Comparison of ENCODE assay signal across 30 cellular contexts in genomic region chr11:7651700-7652099, GRCh38. TPM values are rescaled to one million over a fixed set of nuclear protein-coding genes. Genes with fewer than 3 reads are reported as not detected.
A peak's percentile ranks its signal among the peaks of the same experiment; 100 is the strongest.
DNase-seq lines count a peak whose midpoint lies in the region; ATAC-seq and TF ChIP-seq lines count a peak whose summit lies in the region.
"Had no signal": no experiment of that assay in that cellular context is flagged by ENCODE, and none has a peak within 500 bp of the region (broad histone marks: within the 10 kb centered on the region; RNA-seq: fewer than 3 reads in every experiment).

No MANE protein-coding gene starts in this region.

- H3K4me3 Mint-ChIP-seq in stimulated activated memory B cell treated with anti-CD40 and anti-IgM and Interleukin-4, amounts not matched to agents 10 μg/mL and 1 μg/mL and 100 μg/mL, for 72 hours: no peak overlapping the region
- H3K4me3 Mint-ChIP-seq: activated T-helper 1 cell treated with anti-CD3 and anti-CD28 coated beads, Interleukin-12 subunit alpha, Interleukin-12 subunit beta, Interleukin-2, Interleukin-4 antibody, amounts not matched to agents 30 ng/mL and 10 ng/mL and 1 ng/mL, durations not matched to agents 14 hours and 24 hours and 36 hours; natural killer cell treated with Interleukin-12 subunit alpha and Interleukin-12 subunit beta and Interleukin-15 and Interleukin-18, amount 100 ng/mL, for 72 hours; T-helper 1 cell treated with Interleukin-12 subunit alpha and Interleukin-12 subunit beta and Interleukin-4 antibody, amounts not matched to agents 30 μg/mL and 1 μg/mL, for 36 hours had no signal

- TF ChIP-seq CTCF in left ventricle myocardium inferior (IDR thresholded peaks at IDR 0.05; ENCODE audit: borderline replicate concordance) (no peak), tibial artery (IDR thresholded peaks at IDR 0.05) (no peak)

- WGBS in right cardiac atrium: 85% methylated on average over 9 of the region's 9 CpGs

- no peak overlapping the region for H3K27ac Mint-ChIP-seq in stimulated activated memory B cell treated with anti-CD40 and anti-IgM and Interleukin-4, amounts not matched to agents 10 μg/mL and 1 μg/mL and 100 μg/mL, for 72 hours
- H3K27ac Mint-ChIP-seq: activated T-helper 1 cell treated with anti-CD3 and anti-CD28 coated beads, Interleukin-12 subunit alpha, Interleukin-12 subunit beta, Interleukin-2, Interleukin-4 antibody, amounts not matched to agents 30 ng/mL and 10 ng/mL and 1 ng/mL, durations not matched to agents 14 hours and 24 hours and 36 hours; natural killer cell treated with Interleukin-12 subunit alpha and Interleukin-12 subunit beta and Interleukin-15 and Interleukin-18, amount 100 ng/mL, for 72 hours; T-helper 1 cell treated with Interleukin-12 subunit alpha and Interleukin-12 subunit beta and Interleukin-4 antibody, amounts not matched to agents 30 μg/mL and 1 μg/mL, for 36 hours had no signal

- DNase-seq in right cardiac atrium (peak in 2 of 3 donors; percentile 65 to 81), left ventricle myocardium inferior (no peak), foreskin melanocyte (peak; percentile 64), nucleus accumbens (lab: John Stamatoyannopoulos, UW) (peak in 53 of 56 donors; percentile 28 to 85 (median 72)), UCSD-AML1 (lab: John Stamatoyannopoulos, UW; ENCODE audit: unreplicated experiment) (no peak), tibial artery (no peak)
- DNase-seq in stimulated activated naive CD8-positive, alpha-beta T cell treated with anti-CD3 and anti-CD28 coated beads, Interleukin-15, Interleukin-2, amounts not matched to agents 100 U/mL and 50 U/mL, for 24 hours: no peak
- DNase-seq: activated CD4-positive, alpha-beta T cell treated with anti-CD3 and anti-CD28 coated beads for 4 hours; activated naive CD4-positive, alpha-beta T cell treated with anti-CD3 and anti-CD28 coated beads, Interleukin-2, amount 50 U/mL, for 16 hours; Calu3; central memory CD4-positive, alpha-beta T cell; DND-41; KG1; NCI-H1417 treated with DMSO at 0.1 percent for 48 hours; NCI-H510A; NK-92 treated with Interleukin-12 subunit alpha and Interleukin-12 subunit beta, amount 100 ng/mL, for 24 hours; stimulated activated CD4-positive, alpha-beta T cell treated with anti-CD3 and anti-CD28 coated beads, Interleukin-15, amount 100 ng/mL, for 24 hours had no signal

- peaks cover 75% of the 10 kb centered on the region for H3K36me3 Mint-ChIP-seq in stimulated activated memory B cell treated with anti-CD40 and anti-IgM and Interleukin-4, amounts not matched to agents 10 μg/mL and 1 μg/mL and 100 μg/mL, for 72 hours

- H3K36me3 ChIP-seq in left ventricle myocardium inferior: peaks cover 68% of the 10 kb centered on the region
- H3K36me3 ChIP-seq in tibial artery: peaks cover 63 to 87% (median 72%) of the 10 kb centered on the region in 3 donors
- H3K36me3 ChIP-seq: SJCRH30 had no signal

- H3K4me3 ChIP-seq in right cardiac atrium (ENCODE audit: low read length) (no peak overlapping the region), left ventricle myocardium inferior (no peak overlapping the region), tibial artery (no peak overlapping the region)
- H3K4me3 ChIP-seq: ascending aorta, Peyer's patch, SJCRH30 had no signal

- no peaks in the 10 kb centered on the region for H3K27me3 ChIP-seq in right cardiac atrium (ENCODE audit: control insufficient read depth, insufficient read depth)
- H3K27me3 ChIP-seq in left ventricle myocardium inferior (ENCODE audit: low read depth): no peaks in the 10 kb centered on the region
- H3K27me3 ChIP-seq in tibial artery: no peaks in the 10 kb centered on the region
- H3K27me3 ChIP-seq: ascending aorta, Peyer's patch, SJCRH30 had no signal

- ATAC-seq in right cardiac atrium: no peak
- ATAC-seq in stimulated activated naive CD8-positive, alpha-beta T cell treated with anti-CD3 and anti-CD28 coated beads, Interleukin-15, Interleukin-2, amounts not matched to agents 100 U/mL and 50 U/mL, for 24 hours: no peak
- no peak for ATAC-seq in stimulated activated memory B cell treated with anti-CD40 and anti-IgM and Interleukin-4, amounts not matched to agents 10 μg/mL and 1 μg/mL and 100 μg/mL, for 72 hours
- ATAC-seq: left lobe of liver; natural killer cell treated with Interleukin-12 subunit alpha and Interleukin-12 subunit beta and Interleukin-15 and Interleukin-18, amount 100 ng/mL, for 72 hours had no signal

- no peaks in the 10 kb centered on the region for H3K4me1 ChIP-seq in right cardiac atrium (ENCODE audit: control insufficient read depth, insufficient read depth, low read length)
- H3K4me1 ChIP-seq in left ventricle myocardium inferior: peaks cover 15% of the 10 kb centered on the region
- H3K4me1 ChIP-seq in tibial artery: peaks cover 0 to 5% (median 0%) of the 10 kb centered on the region in 4 donors
- H3K4me1 ChIP-seq: ascending aorta, SJCRH30 had no signal

- H3K27ac ChIP-seq in right cardiac atrium (ENCODE audit: low read length): no peak overlapping the region
- no peak overlapping the region for H3K27ac ChIP-seq in left ventricle myocardium inferior (replicated peaks)
- no peak overlapping the region for H3K27ac ChIP-seq in tibial artery
- H3K27ac ChIP-seq: ascending aorta, C4-2B, parathyroid adenoma, Peyer's patch, SJCRH30 had no signal

- no peaks in the 10 kb centered on the region for H3K27me3 Mint-ChIP-seq in stimulated activated memory B cell treated with anti-CD40 and anti-IgM and Interleukin-4, amounts not matched to agents 10 μg/mL and 1 μg/mL and 100 μg/mL, for 72 hours
- H3K27me3 Mint-ChIP-seq: natural killer cell treated with Interleukin-12 subunit alpha and Interleukin-12 subunit beta and Interleukin-15 and Interleukin-18, amount 100 ng/mL, for 72 hours had no signal

- H3K4me1 Mint-ChIP-seq in stimulated activated memory B cell treated with anti-CD40 and anti-IgM and Interleukin-4, amounts not matched to agents 10 μg/mL and 1 μg/mL and 100 μg/mL, for 72 hours: no peaks in the 10 kb centered on the region

- H3K9me3 Mint-ChIP-seq in stimulated activated memory B cell treated with anti-CD40 and anti-IgM and Interleukin-4, amounts not matched to agents 10 μg/mL and 1 μg/mL and 100 μg/mL, for 72 hours: no peaks in the 10 kb centered on the region
- H3K9me3 Mint-ChIP-seq: activated T-helper 1 cell treated with anti-CD3 and anti-CD28 coated beads, Interleukin-12 subunit alpha, Interleukin-12 subunit beta, Interleukin-2, Interleukin-4 antibody, amounts not matched to agents 30 ng/mL and 10 ng/mL and 1 ng/mL, durations not matched to agents 14 hours and 24 hours and 36 hours; natural killer cell treated with Interleukin-12 subunit alpha and Interleukin-12 subunit beta and Interleukin-15 and Interleukin-18, amount 100 ng/mL, for 72 hours; T-helper 1 cell treated with Interleukin-12 subunit alpha and Interleukin-12 subunit beta and Interleukin-4 antibody, amounts not matched to agents 30 μg/mL and 1 μg/mL, for 36 hours had no signal

- intact Hi-C loops in right cardiac atrium (cut with DNase I) (loop anchor here in 1 of 4 donors (5.0 kb wide), 1 partner anchor 79 kb away; no protein-coding TSS in a partner anchor), left ventricle myocardium inferior (cut with micrococcal nuclease) (loop anchor here (10.0 kb wide), 1 partner anchor 77 kb away; no protein-coding TSS in a partner anchor), tibial artery (cut with DNase I; ENCODE audit: low total_unique reads) (no loop called here)

- H3K9me3 ChIP-seq in right cardiac atrium (ENCODE audit: control insufficient read depth, low read length) (no peaks in the 10 kb centered on the region), left ventricle myocardium inferior (replicated peaks) (no peaks in the 10 kb centered on the region), tibial artery (no peaks in the 10 kb centered on the region)
- H3K9me3 ChIP-seq: ascending aorta, Peyer's patch, SJCRH30 had no signal

RNA-seq across cellular contexts. Expression of gene CYB5R2, which starts 21.6 kb away (rescaled TPM):
- total RNA-seq in right cardiac atrium: 1 to 10 TPM; 1.6 to 4.4 (median 2.8) TPM
- polyA plus RNA-seq in right cardiac atrium: 2.4 TPM
- 1.8 TPM for total RNA-seq in left ventricle myocardium inferior
- total RNA-seq: SJCRH30 had no signal

RNA-seq across cellular contexts. Expression of gene OVCH2, which starts 54.6 kb away (rescaled TPM):
- not detected for total RNA-seq in right cardiac atrium
- not detected for polyA plus RNA-seq in right cardiac atrium
- total RNA-seq in left ventricle myocardium inferior: not detected
- total RNA-seq: A673; activated T-helper 1 cell treated with anti-CD3 and anti-CD28 coated beads, Interleukin-12 subunit alpha, Interleukin-12 subunit beta, Interleukin-2, Interleukin-4 antibody, amounts not matched to agents 30 ng/mL and 10 ng/mL and 1 ng/mL, durations not matched to agents 14 hours and 24 hours and 36 hours; ascending aorta; Calu3; HT1080; left lobe of liver; mononuclear cell; natural killer cell treated with Interleukin-12 subunit alpha and Interleukin-12 subunit beta and Interleukin-15 and Interleukin-18, amount 100 ng/mL, for 72 hours; Peyer's patch; SJCRH30 had no signal

Comparison
In these comparisons a context has a peak if more than half of its experiments do, and no peak if none do; other contexts are left out.
1. DNase-seq: peak in right cardiac atrium (2 of 3), foreskin melanocyte (single experiment) and nucleus accumbens (53 of 56); none in left ventricle myocardium inferior (single experiment), stimulated activated naive CD8-positive, alpha-beta T cell treated with anti-CD3 and anti-CD28 coated beads, Interleukin-15, Interleukin-2, amounts not matched to agents 100 U/mL and 50 U/mL, for 24 hours (single experiment), UCSD-AML1 (single experiment) and tibial artery (0 of 2).